8 cellular contexts compared by ENCODE assay signal in genomic region chr9:122228191-122228905, GRCh38. TPM values are rescaled to one million over a fixed set of nuclear protein-coding genes. Genes with fewer than 3 reads are reported as not detected.
DNase-seq lines count a peak whose midpoint lies in the region; ATAC-seq lines count a peak whose summit lies in the region.

No MANE protein-coding gene starts in this region.

- H3K27me3 Mint-ChIP-seq in activated T-helper 17 cell treated with anti-CD3 and anti-CD28 coated beads, Interleukin-2, amount 50 U/mL, for 72 hours = peaks cover 31% of the 10 kb centered on the region

- no peak overlapping the region for H3K27ac Mint-ChIP-seq in activated T-helper 17 cell treated with anti-CD3 and anti-CD28 coated beads, Interleukin-2, amount 50 U/mL, for 72 hours

- no peak for ATAC-seq in activated T-helper 17 cell treated with anti-CD3 and anti-CD28 coated beads, Interleukin-2, amount 50 U/mL, for 72 hours (replicated peaks)
- ATAC-seq in GM19023 (IDR thresholded peaks at IDR 0.05; ENCODE audit: unreplicated experiment) (no peak), HG03457 (IDR thresholded peaks at IDR 0.05; ENCODE audit: unreplicated experiment) (no peak)

- no peaks in the 10 kb centered on the region for H3K36me3 ChIP-seq in stomach smooth muscle (ENCODE audit: control insufficient read depth in 2 of 2, insufficient read depth in 2 of 2, low read length in 2 of 2)

- peak overlapping the region; percentile 26 to 62 for H3K4me3 ChIP-seq in stomach smooth muscle (ENCODE audit: low read length in 2 of 2)

- DNase-seq in NCI-H748 (lab: John Stamatoyannopoulos, UW; ENCODE audit: unreplicated experiment) (peak; percentile 58), NCI-H748 treated with DMSO at 0.1 percent for 48 hours (lab: John Stamatoyannopoulos, UW) (no peak), iPS-NIHi7 (ENCODE audit: extremely low spot score) (peak; percentile 35), globus pallidus (ENCODE audit: low spot score) (no peak)

- H3K27me3 ChIP-seq in stomach smooth muscle (ENCODE audit: control insufficient read depth in 1 of 2, insufficient read depth in 2 of 2, low read length in 2 of 2) = peaks cover 56 to 69% of the 10 kb centered on the region in 2 donors

- no peak overlapping the region for H3K27ac ChIP-seq in stomach smooth muscle (ENCODE audit: low read length)

- H3K4me1 Mint-ChIP-seq in activated T-helper 17 cell treated with anti-CD3 and anti-CD28 coated beads, Interleukin-2, amount 50 U/mL, for 72 hours = no peaks in the 10 kb centered on the region

- peak overlapping the region; percentile 10 for H3K4me3 Mint-ChIP-seq in activated T-helper 17 cell treated with anti-CD3 and anti-CD28 coated beads, Interleukin-2, amount 50 U/mL, for 72 hours

- H3K36me3 Mint-ChIP-seq in activated T-helper 17 cell treated with anti-CD3 and anti-CD28 coated beads, Interleukin-2, amount 50 U/mL, for 72 hours (ENCODE audit: low read depth) = no peaks in the 10 kb centered on the region

- no peak overlapping the region for H3K9ac ChIP-seq in stomach smooth muscle (ENCODE audit: low read length in 2 of 2)

- H3K9me3 Mint-ChIP-seq in activated T-helper 17 cell treated with anti-CD3 and anti-CD28 coated beads, Interleukin-2, amount 50 U/mL, for 72 hours = no peaks in the 10 kb centered on the region

- no peaks in the 10 kb centered on the region for H3K9me3 ChIP-seq in stomach smooth muscle (ENCODE audit: control insufficient read depth in 2 of 2, low read length in 2 of 2)

- peaks cover 27% of the 10 kb centered on the region for H3K4me1 ChIP-seq in stomach smooth muscle (ENCODE audit: control insufficient read depth, insufficient read depth, low read length)

RNA-seq across cellular contexts. Expression of gene LHX6, which starts 0.4 kb away (rescaled TPM):
- total RNA-seq in activated T-helper 17 cell treated with anti-CD3 and anti-CD28 coated beads, Interleukin-2, amount 50 U/mL, for 72 hours = not detected

RNA-seq across cellular contexts. Expression of gene RBM18, which starts 36.3 kb away (rescaled TPM):
- 10 to 100 TPM; 25.7 to 36.1 TPM for total RNA-seq in activated T-helper 17 cell treated with anti-CD3 and anti-CD28 coated beads, Interleukin-2, amount 50 U/mL, for 72 hours

RNA-seq across cellular contexts. Expression of gene MRRF, which starts 36.3 kb away (rescaled TPM):
- total RNA-seq in activated T-helper 17 cell treated with anti-CD3 and anti-CD28 coated beads, Interleukin-2, amount 50 U/mL, for 72 hours = 10 to 100 TPM; 42.7 to 51.3 TPM

Comparison
In these comparisons a context has a peak if more than half of its experiments do, and no peak if none do; other contexts are left out.
1. DNase-seq: peak in NCI-H748 (single experiment) and iPS-NIHi7 (single experiment); none in NCI-H748 treated with DMSO at 0.1 percent for 48 hours (single experiment) and globus pallidus (single experiment).